26 cellular contexts compared by ENCODE assay signal in the genomic region with DNA sequence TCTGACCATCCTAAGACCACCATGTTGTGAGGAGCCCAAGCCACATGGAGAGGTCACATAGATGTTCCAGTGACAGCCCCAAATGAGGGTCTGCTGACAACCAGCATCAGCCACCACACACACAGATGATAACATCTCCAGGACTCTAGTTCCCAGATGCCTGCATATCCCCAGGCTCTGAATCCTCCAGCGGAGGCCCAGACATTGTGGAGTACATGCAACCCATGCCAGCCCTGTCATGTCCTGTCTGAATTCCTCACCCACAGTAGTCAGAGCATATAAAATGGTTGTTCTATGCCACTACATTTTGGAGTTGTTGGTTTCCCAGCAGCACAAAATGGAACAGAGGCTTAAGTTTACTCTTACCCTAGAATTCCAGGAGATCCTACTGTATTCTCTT.
"Had no signal": no experiment of that assay in that cellular context is flagged by ENCODE, and none has a peak within 500 bp of the region (broad histone marks: within the 10 kb centered on the region; RNA-seq: fewer than 3 reads in every experiment).

No MANE protein-coding gene starts in this region.

- ATAC-seq: K562, Panc1 had no signal

- H3K27me3 ChIP-seq: ascending aorta, SJSA1 had no signal

- DNase-seq: activated CD4-positive, alpha-beta memory T cell treated with anti-CD3 and anti-CD28 coated beads, Interleukin-2, amount 10 ng/mL, durations not matched to agents 7 days and 5 days; activated CD4-positive, alpha-beta T cell treated with anti-CD3 and anti-CD28 coated beads for 1 hour; activated CD4-positive, alpha-beta T cell treated with anti-CD3 and anti-CD28 coated beads for 48 hours; activated CD4-positive, CD25-positive, alpha-beta regulatory T cell; activated gamma-delta T cell; activated naive CD4-positive, alpha-beta T cell treated with Interleukin-2 at 50 U/mL for 16 hours; activated naive CD8-positive, alpha-beta T cell treated with anti-CD3 and anti-CD28 coated beads, Interleukin-2, amount 10 ng/mL, durations not matched to agents 7 days and 5 days; activated T-cell treated with anti-CD3 and anti-CD28 coated beads, Interleukin-2, amount 50 U/mL, for 24 hours; amygdala; NCI-H1105 treated with DMSO at 0.1 percent for 48 hours; NCI-H1436; NCI-H1694; NCI-H1930; NCI-H2081 treated with DMSO at 0.1 percent for 48 hours; NCI-H446 treated with DMSO at 0.1 percent for 48 hours; NCI-H524 treated with DMSO at 0.1 percent for 48 hours; SHP77 treated with DMSO at 0.1 percent for 48 hours; SW 1271; T-helper 1 cell; T-helper 2 cell; T-helper 9 cell; WERI-Rb-1 had no signal

- H3K4me3 ChIP-seq: ascending aorta, K562, SJSA1 had no signal

- H3K27ac ChIP-seq: ascending aorta, SJSA1, WERI-Rb-1 had no signal

- H3K9me3 ChIP-seq: ascending aorta, SJSA1 had no signal

- H3K36me3 ChIP-seq: ascending aorta, SJSA1, WERI-Rb-1 had no signal

- H3K4me1 ChIP-seq: ascending aorta, SJSA1 had no signal
